ENCODE assay signal across 18 cellular contexts in the genomic region with DNA sequence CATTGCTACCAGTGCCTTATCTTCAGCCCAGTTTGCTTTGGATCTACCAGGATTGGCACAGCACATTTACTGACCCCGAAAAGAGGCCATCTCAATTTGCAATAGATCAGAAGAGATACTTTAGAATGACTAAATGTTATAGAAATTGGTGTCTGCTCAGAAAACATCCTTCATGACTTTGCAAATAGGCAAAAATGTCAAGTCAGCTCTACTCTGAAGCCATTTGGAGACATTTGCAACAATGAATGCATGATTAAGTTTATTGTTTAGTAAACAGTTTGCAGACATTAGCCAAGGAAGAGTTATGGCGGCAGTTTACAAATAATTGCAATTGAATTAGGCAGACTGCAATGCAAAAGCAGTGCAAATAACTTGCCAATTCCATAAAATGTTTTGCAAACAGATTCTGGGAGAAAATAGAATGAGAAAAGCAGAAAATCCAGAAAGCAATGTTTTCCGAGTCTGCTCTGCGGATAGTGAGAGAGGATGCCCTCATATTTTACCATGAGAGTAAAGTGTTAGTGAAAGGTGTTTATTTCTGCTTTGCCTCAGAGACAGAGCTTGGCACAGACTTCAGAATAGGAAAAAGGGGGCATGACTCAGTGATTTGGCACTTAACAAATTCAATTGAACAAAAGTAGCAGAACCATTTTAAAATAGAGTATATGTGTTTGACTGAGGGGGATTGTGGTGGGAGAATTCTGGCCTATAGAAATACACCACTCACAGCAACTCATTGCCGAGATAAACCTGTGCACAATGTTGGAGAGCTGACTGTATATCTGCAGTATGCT.
DNase-seq lines count a peak whose midpoint lies in the region; ATAC-seq, FAIRE-seq and TF ChIP-seq lines count a peak whose summit lies in the region.
"Had no signal": no experiment of that assay in that cellular context is flagged by ENCODE, and none has a peak within 500 bp of the region (broad histone marks: within the 10 kb centered on the region; RNA-seq: fewer than 3 reads in every experiment).

No MANE protein-coding gene starts in this region.

- no peak overlapping the region for H2AFZ ChIP-seq in K562 (ENCODE audit: low read depth, low read length)

- no peak for TF ChIP-seq EP300 in K562 (IDR thresholded peaks at IDR 0.05; ENCODE audit: low read length)

- no peaks in the 10 kb centered on the region for H4K20me1 ChIP-seq in K562 (replicated peaks; ENCODE audit: control insufficient read depth, insufficient read depth, low read length)

- no peak overlapping the region for H3K9ac ChIP-seq in K562 (ENCODE audit: insufficient read depth in 1 of 2, low read depth in 2 of 2, low read length in 2 of 2)

- H3K27ac ChIP-seq in K562 (ENCODE audit: extremely low read depth, low read depth, low read length) = no peak overlapping the region
- H3K27ac ChIP-seq: left lung, Peyer's patch, upper lobe of left lung had no signal

- H3K9me3 ChIP-seq in K562 (replicated peaks; ENCODE audit: control insufficient read depth, insufficient read depth, low read depth, low read length) = no peaks in the 10 kb centered on the region
- H3K9me3 ChIP-seq: left lung, Peyer's patch, upper lobe of left lung had no signal

- no peaks in the 10 kb centered on the region for H3K9me1 ChIP-seq in K562 (ENCODE audit: control insufficient read depth, insufficient read depth, low read length)

- peak; percentile 29 for DNase-seq in ACHN
- peak; percentile 16 for DNase-seq in HS-5 (ENCODE audit: low read depth)
- DNase-seq in K562 (ENCODE audit: extremely low read depth in 1 of 4, low spot score in 3 of 4) = no peak
- DNase-seq in foreskin fibroblast = peak; percentile 37 to 73
- no peak for DNase-seq in frontal cortex (ENCODE audit: low spot score in 2 of 2)
- no peak for DNase-seq in NCI-H2081 treated with DMSO at 0.1 percent for 48 hours (lab: John Stamatoyannopoulos, UW)
- DNase-seq in activated naive CD4-positive, alpha-beta T cell treated with Interleukin-2 at 50 U/mL for 16 hours = no peak
- DNase-seq: activated CD4-positive, alpha-beta T cell treated with anti-CD3 and anti-CD28 coated beads for 48 hours; activated effector memory CD4-positive, alpha-beta T cell treated with Interleukin-2 at 50 U/mL for 16 hours; amniotic stem cell; left lung; NCI-H1105; Peyer's patch; stimulated activated CD4-positive, alpha-beta T cell treated with anti-CD3 and anti-CD28 coated beads, Interleukin-2, amount 100 ng/mL, for 24 hours; upper lobe of left lung had no signal

- TF ChIP-seq POLR2A in K562 (conservative IDR thresholded peaks at IDR 0.05) = no peak

- in situ Hi-C loops in ACHN (cut with HindIII; ENCODE audit: low pct_ligation_motif_present, low pct_unique_long_range_greater_than_20kb, low sequenced_read_pairs) (no loop called here), K562 (cut with MboI) (no loop called here)

- TF ChIP-seq CTCF in K562 (IDR thresholded peaks at IDR 0.05 in 2 of 3, conservative IDR thresholded peaks at IDR 0.05 in 1 of 3; ENCODE audit: insufficient read depth in 2 of 3, low read depth in 1 of 3, low read length in 3 of 3) (no peak), foreskin fibroblast (IDR thresholded peaks at IDR 0.05; ENCODE audit: low read depth, low read length) (no peak)

- no TSS peak for BruUV-seq in K562 (replicated peaks; lab: Mats Ljungman, UMichigan)

- H3K4me3 ChIP-seq in K562 = no peak overlapping the region
- no peak overlapping the region for H3K4me3 ChIP-seq in foreskin fibroblast (ENCODE audit: low read depth in 1 of 2, low read length in 2 of 2)
- H3K4me3 ChIP-seq: left lung, Peyer's patch, upper lobe of left lung had no signal

- no peaks in the 10 kb centered on the region for H3K4me1 ChIP-seq in K562 (replicated peaks in 1 of 2; ENCODE audit: control insufficient read depth in 2 of 2, insufficient read depth in 2 of 2, low read length in 2 of 2)
- H3K4me1 ChIP-seq: left lung, Peyer's patch, upper lobe of left lung had no signal

- POLR2A ChIA-PET in K562 (lab: Yijun Ruan, JAX) = no interaction called here

- CTCF ChIA-PET in K562 (lab: Yijun Ruan, JAX; ENCODE audit: low intra/inter-chr PET ratio) = no interaction called here

- TF ChIP-seq RAD21 in K562 (CRISPR knock-in tag; conservative IDR thresholded peaks at IDR 0.05 in 1 of 2, IDR thresholded peaks at IDR 0.05 in 1 of 2) = no peak

- 69% methylated on average over 5 of the region's 5 CpGs for WGBS in K562 (ENCODE audit: insufficient coverage, low coverage, missing lambda C conversion rate)

- intact Hi-C loops in K562 (cut with micrococcal nuclease) = no loop called here

- no peaks in the 10 kb centered on the region for H3K27me3 ChIP-seq in K562 (ENCODE audit: control insufficient read depth in 2 of 2, insufficient read depth in 2 of 2, low read length in 2 of 2)
- H3K27me3 ChIP-seq: left lung, Peyer's patch, upper lobe of left lung had no signal

- no peaks in the 10 kb centered on the region for H3K79me2 ChIP-seq in K562 (ENCODE audit: control insufficient read depth, insufficient read depth, low read length)

- no peak overlapping the region for H3K4me2 ChIP-seq in K562 (ENCODE audit: insufficient read depth, low read length)

- no peaks in the 10 kb centered on the region for H3K36me3 ChIP-seq in K562 (ENCODE audit: control insufficient read depth, insufficient read depth, low read length)
- H3K36me3 ChIP-seq: left lung, Peyer's patch, upper lobe of left lung had no signal

- no peak for ATAC-seq in K562
- ATAC-seq in GM18861 (IDR thresholded peaks at IDR 0.05; ENCODE audit: unreplicated experiment) = no peak
- ATAC-seq: left lung, sciatic nerve, SK-N-SH treated with all-trans-retinoic acid at 6 μM for 48 hours had no signal

- FAIRE-seq in K562 (lab: Jason Lieb, UNC) (no peak), frontal cortex (lab: Jason Lieb, UNC) (no peak)

TF ChIP-seq in K562, 482 proteins besides CTCF, POLR2A, EP300 and RAD21:
- TF ChIP-seq MAFF (IDR thresholded peaks at IDR 0.05; ENCODE audit: low read length) = peak; percentile 70
- TF ChIP-seq C11orf30 (IDR thresholded peaks at IDR 0.05; ENCODE audit: low read depth) = peak; percentile 77
- no peak for TF ChIP-seq TAF7 (tag; IDR thresholded peaks at IDR 0.05)
- no peak for TF ChIP-seq GTF2A2 (tag; IDR thresholded peaks at IDR 0.05)
- TF ChIP-seq ZNF584 (CRISPR knock-in tag; IDR thresholded peaks at IDR 0.05; ENCODE audit: low read depth) = no peak
- peak; percentile 66; the same call in 1 of the 2 replicates for TF ChIP-seq MAFK (IDR thresholded peaks at IDR 0.05; ENCODE audit: low read length)
- TF ChIP-seq, protein P1, sequence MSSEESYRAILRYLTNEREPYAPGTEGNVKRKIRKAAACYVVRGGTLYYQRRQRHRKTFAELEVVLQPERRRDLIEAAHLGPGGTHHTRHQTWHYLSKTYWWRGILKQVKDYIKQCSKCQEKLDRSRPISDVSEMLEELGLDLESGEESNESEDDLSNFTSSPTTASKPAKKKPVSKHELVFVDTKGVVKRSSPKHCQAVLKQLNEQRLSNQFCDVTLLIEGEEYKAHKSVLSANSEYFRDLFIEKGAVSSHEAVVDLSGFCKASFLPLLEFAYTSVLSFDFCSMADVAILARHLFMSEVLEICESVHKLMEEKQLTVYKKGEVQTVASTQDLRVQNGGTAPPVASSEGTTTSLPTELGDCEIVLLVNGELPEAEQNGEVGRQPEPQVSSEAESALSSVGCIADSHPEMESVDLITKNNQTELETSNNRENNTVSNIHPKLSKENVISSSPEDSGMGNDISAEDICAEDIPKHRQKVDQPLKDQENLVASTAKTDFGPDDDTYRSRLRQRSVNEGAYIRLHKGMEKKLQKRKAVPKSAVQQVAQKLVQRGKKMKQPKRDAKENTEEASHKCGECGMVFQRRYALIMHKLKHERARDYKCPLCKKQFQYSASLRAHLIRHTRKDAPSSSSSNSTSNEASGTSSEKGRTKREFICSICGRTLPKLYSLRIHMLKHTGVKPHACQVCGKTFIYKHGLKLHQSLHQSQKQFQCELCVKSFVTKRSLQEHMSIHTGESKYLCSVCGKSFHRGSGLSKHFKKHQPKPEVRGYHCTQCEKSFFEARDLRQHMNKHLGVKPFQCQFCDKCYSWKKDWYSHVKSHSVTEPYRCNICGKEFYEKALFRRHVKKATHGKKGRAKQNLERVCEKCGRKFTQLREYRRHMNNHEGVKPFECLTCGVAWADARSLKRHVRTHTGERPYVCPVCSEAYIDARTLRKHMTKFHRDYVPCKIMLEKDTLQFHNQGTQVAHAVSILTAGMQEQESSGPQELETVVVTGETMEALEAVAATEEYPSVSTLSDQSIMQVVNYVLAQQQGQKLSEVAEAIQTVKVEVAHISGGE (CRISPR knock-in tag; IDR thresholded peaks at IDR 0.05) = no peak
- no peak for TF ChIP-seq TAL1 (IDR thresholded peaks at IDR 0.05)
- no peak for TF ChIP-seq ZNF384 (IDR thresholded peaks at IDR 0.05; ENCODE audit: low read depth, low read length)
- peak; percentile 85 for TF ChIP-seq ZNF316 (IDR thresholded peaks at IDR 0.05)
- peak; percentile 74 for TF ChIP-seq MAFG (tag; conservative IDR thresholded peaks at IDR 0.05)
- TF ChIP-seq, protein P2, sequence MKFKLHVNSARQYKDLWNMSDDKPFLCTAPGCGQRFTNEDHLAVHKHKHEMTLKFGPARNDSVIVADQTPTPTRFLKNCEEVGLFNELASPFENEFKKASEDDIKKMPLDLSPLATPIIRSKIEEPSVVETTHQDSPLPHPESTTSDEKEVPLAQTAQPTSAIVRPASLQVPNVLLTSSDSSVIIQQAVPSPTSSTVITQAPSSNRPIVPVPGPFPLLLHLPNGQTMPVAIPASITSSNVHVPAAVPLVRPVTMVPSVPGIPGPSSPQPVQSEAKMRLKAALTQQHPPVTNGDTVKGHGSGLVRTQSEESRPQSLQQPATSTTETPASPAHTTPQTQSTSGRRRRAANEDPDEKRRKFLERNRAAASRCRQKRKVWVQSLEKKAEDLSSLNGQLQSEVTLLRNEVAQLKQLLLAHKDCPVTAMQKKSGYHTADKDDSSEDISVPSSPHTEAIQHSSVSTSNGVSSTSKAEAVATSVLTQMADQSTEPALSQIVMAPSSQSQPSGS (CRISPR knock-in tag; IDR thresholded peaks at IDR 0.05) = no peak

Comparison
In these comparisons a context has a peak if more than half of its experiments do, and no peak if none do; other contexts are left out.
1. DNase-seq: peak in ACHN (single experiment), HS-5 (single experiment) and foreskin fibroblast (2 of 2); none in K562 (0 of 4), frontal cortex (0 of 2), NCI-H2081 treated with DMSO at 0.1 percent for 48 hours (single experiment) and activated naive CD4-positive, alpha-beta T cell treated with Interleukin-2 at 50 U/mL for 16 hours (single experiment).